ENCODE assay signal across 9 cellular contexts in genomic region chr3:5205165-5205941, GRCh38. TPM values are rescaled to one million over a fixed set of nuclear protein-coding genes. Genes with fewer than 3 reads are reported as not detected.
DNase-seq lines count a peak whose midpoint lies in the region; ATAC-seq, FAIRE-seq and TF ChIP-seq lines count a peak whose summit lies in the region.
"Had no signal": no experiment of that assay in that cellular context is flagged by ENCODE, and none has a peak within 500 bp of the region (broad histone marks: within the 10 kb centered on the region; RNA-seq: fewer than 3 reads in every experiment).

No MANE protein-coding gene starts in this region.

- CTCF ChIA-PET in activated CD4-positive, alpha-beta T cell treated with anti-CD3 and anti-CD28 coated beads, Interleukin-2, amount 10 ng/mL, durations not matched to agents 7 days and 5 days (lab: Charles Lee) = interaction anchor here (0.9 to 2.0 kb wide), 3 partner anchors 9 to 13 kb away, joined by 3 to 8 read pairs (median 5); no protein-coding TSS in a partner anchor

- H3K9me3 Mint-ChIP-seq in activated CD4-positive, alpha-beta T cell treated with anti-CD3 and anti-CD28 coated beads, Interleukin-2, amount 10 ng/mL, durations not matched to agents 7 days and 5 days = no peaks in the 10 kb centered on the region

- no peaks in the 10 kb centered on the region for H3K4me1 ChIP-seq in smooth muscle cell (ENCODE audit: low read depth)

- H3K27ac ChIP-seq in smooth muscle cell (ENCODE audit: low read depth) = peak overlapping the region; percentile 72

- H4K20me1 ChIP-seq in smooth muscle cell (ENCODE audit: low read depth) = peaks cover 4% of the 10 kb centered on the region

- ATAC-seq in GM21786 (IDR thresholded peaks at IDR 0.05; ENCODE audit: unreplicated experiment) = peak; percentile 99

- no peak overlapping the region for H3K4me3 Mint-ChIP-seq in activated CD4-positive, alpha-beta T cell treated with anti-CD3 and anti-CD28 coated beads, Interleukin-2, amount 10 ng/mL, durations not matched to agents 7 days and 5 days

- no peak for TF ChIP-seq CTCF in smooth muscle cell (IDR thresholded peaks at IDR 0.05; ENCODE audit: borderline replicate concordance, insufficient read depth, poor library complexity, severe bottlenecking)

- DNase-seq in activated CD4-positive, alpha-beta T cell treated with anti-CD3 and anti-CD28 coated beads, Interleukin-2, amount 10 ng/mL, durations not matched to agents 7 days and 5 days = no peak
- no peak for DNase-seq in activated CD4-positive, alpha-beta T cell treated with anti-CD3 and anti-CD28 coated beads for 4 hours
- DNase-seq in MG63 = peak; percentile 83
- no peak for DNase-seq in smooth muscle cell (lab: John Stamatoyannopoulos, UW; ENCODE audit: unreplicated experiment)
- no peak for DNase-seq in urothelium cell line (ENCODE audit: low spot score)
- no peak for DNase-seq in islet precursor cell
- DNase-seq in EL = no peak
- DNase-seq: Kasumi-1 had no signal

- no peak overlapping the region for H2AFZ ChIP-seq in smooth muscle cell (ENCODE audit: low read depth)

- POLR2A ChIA-PET in activated CD4-positive, alpha-beta T cell treated with anti-CD3 and anti-CD28 coated beads, Interleukin-2, amount 10 ng/mL, durations not matched to agents 7 days and 5 days (lab: Charles Lee) = no interaction called here

- H3K9ac ChIP-seq in smooth muscle cell (ENCODE audit: low read depth) = no peak overlapping the region

- peaks cover 84% of the 10 kb centered on the region for H3K36me3 Mint-ChIP-seq in activated CD4-positive, alpha-beta T cell treated with anti-CD3 and anti-CD28 coated beads, Interleukin-2, amount 10 ng/mL, durations not matched to agents 7 days and 5 days (ENCODE audit: low read depth)

- H3K4me3 ChIP-seq in MG63 = no peak overlapping the region
- H3K4me3 ChIP-seq in smooth muscle cell = no peak overlapping the region

- no peak overlapping the region for H3K4me2 ChIP-seq in smooth muscle cell

- WGBS in smooth muscle cell (ENCODE audit: low lambda C conversion rate) = 81% methylated on average over 7 of the region's 7 CpGs

- no peak for FAIRE-seq in urothelium cell line (lab: Jason Lieb, UNC)

- peaks cover 22% of the 10 kb centered on the region for H3K79me2 ChIP-seq in smooth muscle cell (ENCODE audit: low read depth)

- no peaks in the 10 kb centered on the region for H3K27me3 Mint-ChIP-seq in activated CD4-positive, alpha-beta T cell treated with anti-CD3 and anti-CD28 coated beads, Interleukin-2, amount 10 ng/mL, durations not matched to agents 7 days and 5 days

- H3F3A ChIP-seq in smooth muscle cell (ENCODE audit: low read depth) = no peaks in the 10 kb centered on the region

- no peaks in the 10 kb centered on the region for H3K9me3 ChIP-seq in MG63
- H3K9me3 ChIP-seq in smooth muscle cell (replicated peaks; ENCODE audit: low read depth) = no peaks in the 10 kb centered on the region

- H3K36me3 ChIP-seq in MG63 (peaks cover 8% of the 10 kb centered on the region), smooth muscle cell (ENCODE audit: low read depth) (peaks cover 41% of the 10 kb centered on the region)

- H3K4me1 Mint-ChIP-seq in activated CD4-positive, alpha-beta T cell treated with anti-CD3 and anti-CD28 coated beads, Interleukin-2, amount 10 ng/mL, durations not matched to agents 7 days and 5 days = peaks cover 5% of the 10 kb centered on the region

- peak overlapping the region; percentile 37 for H3K27ac Mint-ChIP-seq in activated CD4-positive, alpha-beta T cell treated with anti-CD3 and anti-CD28 coated beads, Interleukin-2, amount 10 ng/mL, durations not matched to agents 7 days and 5 days

- no peaks in the 10 kb centered on the region for H3K27me3 ChIP-seq in MG63
- no peaks in the 10 kb centered on the region for H3K27me3 ChIP-seq in smooth muscle cell (ENCODE audit: low read depth)

RNA-seq across cellular contexts. Expression of gene EDEM1, which starts 17.8 kb away (rescaled TPM):
- 10 to 100 TPM; 80.1 to 94.1 TPM for total RNA-seq in activated CD4-positive, alpha-beta T cell treated with anti-CD3 and anti-CD28 coated beads, Interleukin-2, amount 10 ng/mL, durations not matched to agents 7 days and 5 days
- total RNA-seq in MG63 (2014; rRNA removed; shearing (Covaris generic); ENCODE audit: low replicate concordance) = 11.0 and 20.5 TPM in 2 replicates
- total RNA-seq in smooth muscle cell = 43.6 and 45.0 TPM in 2 replicates
- 23.1 and 29.0 TPM in 2 replicates for polyA plus RNA-seq in smooth muscle cell
